ENCODE assay signal across 12 cellular contexts in genomic region chr2:175227382-175227781, GRCh38.
"Had no signal": no experiment of that assay in that cellular context is flagged by ENCODE, and none has a peak within 500 bp of the region (broad histone marks: within the 10 kb centered on the region; RNA-seq: fewer than 3 reads in every experiment).

No MANE protein-coding gene starts in this region.

- H3K79me2 ChIP-seq: hepatocyte had no signal

- H3K4me2 ChIP-seq: hepatocyte had no signal

- ATAC-seq: esophagus mucosa, left lobe of liver, pancreas, upper lobe of right lung had no signal

- H3K4me3 Mint-ChIP-seq: activated T-cell treated with anti-CD3 and anti-CD28 coated beads, Interleukin-2, amount 50 U/mL, for 24 hours had no signal

- FAIRE-seq: colon, keratinocyte, pancreas had no signal

- H3K9me3 ChIP-seq: adrenal gland, pancreas, stomach, thoracic aorta, upper lobe of right lung had no signal

- H3K4me1 ChIP-seq: adrenal gland, pancreas, stomach, upper lobe of right lung had no signal

- H3K27ac ChIP-seq: adrenal gland, hepatocyte, pancreas, stomach, thoracic aorta, upper lobe of right lung had no signal

- H2AFZ ChIP-seq: hepatocyte had no signal

- H3K4me3 ChIP-seq: adrenal gland, hepatocyte, pancreas, stomach, thoracic aorta, upper lobe of right lung had no signal

- H3K9me3 Mint-ChIP-seq: activated T-cell treated with anti-CD3 and anti-CD28 coated beads, Interleukin-2, amount 50 U/mL, for 24 hours had no signal

- DNase-seq: activated naive CD4-positive, alpha-beta T cell; activated T-cell treated with anti-CD3 and anti-CD28 coated beads, Interleukin-2, amount 50 U/mL, for 24 hours; adrenal gland; pancreas; stomach; upper lobe of right lung had no signal

- H3K27me3 ChIP-seq: pancreas, stomach had no signal

- H3K36me3 ChIP-seq: adrenal gland, pancreas, stomach, thoracic aorta, upper lobe of right lung had no signal
